In the genomic region with DNA sequence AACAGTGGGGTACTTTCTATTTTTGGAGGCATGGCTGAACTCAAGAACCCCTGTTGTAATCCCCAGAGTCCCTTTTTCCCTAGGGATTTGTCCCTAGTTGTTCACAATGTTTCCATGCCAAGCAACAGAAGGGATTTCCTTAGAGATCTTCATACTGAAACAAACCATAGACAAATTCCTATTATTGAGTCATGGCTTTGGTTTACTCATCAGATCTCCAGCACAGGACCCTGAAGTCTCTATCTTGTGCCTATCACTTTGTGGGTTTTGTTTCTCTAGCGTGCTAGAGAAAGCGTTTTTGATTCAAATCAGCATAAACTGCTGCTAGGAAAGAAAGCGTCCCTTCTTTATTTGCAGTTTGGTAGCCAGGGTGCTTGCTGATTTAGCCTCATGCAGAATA, we compare ENCODE assay signal across 14 cellular contexts.
DNase-seq lines count a peak whose midpoint lies in the region; FAIRE-seq and TF ChIP-seq lines count a peak whose summit lies in the region.
"Had no signal": no experiment of that assay in that cellular context is flagged by ENCODE, and none has a peak within 500 bp of the region (broad histone marks: within the 10 kb centered on the region; RNA-seq: fewer than 3 reads in every experiment).

No MANE protein-coding gene starts in this region.

- DNase-seq in cardiac muscle cell (ENCODE audit: low read depth in 1 of 2, low spot score in 1 of 2) (peak in 1 of 2 donors; percentile 90), cardiac septum (ENCODE audit: low spot score) (no peak), adipocyte (ENCODE audit: low read depth) (peak; percentile 73), hepatic stellate cell (ENCODE audit: low spot score) (peak; percentile 68), urothelium cell line (ENCODE audit: low spot score) (peak; percentile 37), SK-N-DZ (ENCODE audit: low spot score) (no peak), foreskin fibroblast (no peak), posterior cingulate gyrus (no peak)
- DNase-seq: activated CD4-positive, alpha-beta T cell treated with anti-CD3 and anti-CD28 coated beads, Interleukin-2, amount 10 ng/mL, durations not matched to agents 24 days and 14 days; DMS79; substantia nigra had no signal

- peak overlapping the region; percentile 94 for H3K27ac ChIP-seq in cardiac muscle cell
- H3K27ac ChIP-seq: 22Rv1, parathyroid adenoma had no signal

- H3K36me3 ChIP-seq in cardiac muscle cell: no peaks in the 10 kb centered on the region
- no peaks in the 10 kb centered on the region for H3K36me3 ChIP-seq in adipocyte (ENCODE audit: control insufficient read depth, insufficient read depth, low read length, severe bottlenecking)

- TF ChIP-seq CTCF in cardiac muscle cell (IDR thresholded peaks at IDR 0.05; ENCODE audit: low read depth, low read length) (no peak), foreskin fibroblast (IDR thresholded peaks at IDR 0.05; ENCODE audit: low read depth, low read length) (no peak)

- no peak overlapping the region for H3K9ac ChIP-seq in adipocyte (ENCODE audit: low read length)
- H3K9ac ChIP-seq: parathyroid adenoma had no signal

- H3K4me3 ChIP-seq in cardiac muscle cell (no peak overlapping the region), adipocyte (ENCODE audit: low read length) (no peak overlapping the region), foreskin fibroblast (ENCODE audit: low read depth in 1 of 2, low read length in 2 of 2) (no peak overlapping the region)

- intact Hi-C loops in cardiac septum (cut with DNase I) (no loop called here), posterior cingulate gyrus (cut with DNase I) (no loop called here)

- no peak for FAIRE-seq in urothelium cell line (lab: Jason Lieb, UNC)
- FAIRE-seq: colon had no signal

- peaks cover 40% of the 10 kb centered on the region for H3K4me1 ChIP-seq in cardiac muscle cell (ENCODE audit: low read depth)
- peaks cover 13% of the 10 kb centered on the region for H3K4me1 ChIP-seq in adipocyte (ENCODE audit: control insufficient read depth, insufficient read depth, low read length)

- H3K27me3 ChIP-seq in cardiac muscle cell (no peaks in the 10 kb centered on the region), adipocyte (replicated peaks; ENCODE audit: control insufficient read depth, insufficient read depth, low read length) (no peaks in the 10 kb centered on the region)

- H3K9me3 ChIP-seq in cardiac muscle cell (ENCODE audit: low read depth) (no peaks in the 10 kb centered on the region), adipocyte (ENCODE audit: control insufficient read depth, low read length) (peaks cover 16% of the 10 kb centered on the region)

Comparison
In these comparisons a context has a peak if more than half of its experiments do, and no peak if none do; other contexts are left out.
1. DNase-seq: peak in adipocyte (single experiment), hepatic stellate cell (single experiment) and urothelium cell line (single experiment); none in cardiac septum (single experiment), SK-N-DZ (single experiment), foreskin fibroblast (0 of 2) and posterior cingulate gyrus (0 of 10).